ENCODE assay signal across 1 cellular context in genomic region chr19:58510084-58510862, GRCh38.
TF ChIP-seq lines count a peak whose summit lies in the region.

No MANE protein-coding gene starts in this region.

TF ChIP-seq in HepG2, 621 proteins besides CTCF, POLR2A, EP300 and RAD21 (continued from another document and continues in another):
- TF ChIP-seq MLXIP (CRISPR knock-in tag; IDR thresholded peaks at IDR 0.05; ENCODE audit: borderline replicate concordance): no peak
- TF ChIP-seq BRF2 (CRISPR knock-in tag; IDR thresholded peaks at IDR 0.05): no peak
- no peak for TF ChIP-seq FLYWCH1 (CRISPR knock-in tag; IDR thresholded peaks at IDR 0.05)
- TF ChIP-seq KMT2B (CRISPR knock-in tag; IDR thresholded peaks at IDR 0.05): 0 out of 2 replicates have a peak, but pooled peaks have one; percentile 10
- peak; percentile 40 for TF ChIP-seq ZNF687 (CRISPR knock-in tag; IDR thresholded peaks at IDR 0.05)
- no peak for TF ChIP-seq ZNF660 (CRISPR knock-in tag; IDR thresholded peaks at IDR 0.05; ENCODE audit: borderline replicate concordance, low read depth)
- TF ChIP-seq FOXK2 (IDR thresholded peaks at IDR 0.05): peak; percentile 5; the same call in 1 of the 2 replicates
- TF ChIP-seq, protein P1, sequence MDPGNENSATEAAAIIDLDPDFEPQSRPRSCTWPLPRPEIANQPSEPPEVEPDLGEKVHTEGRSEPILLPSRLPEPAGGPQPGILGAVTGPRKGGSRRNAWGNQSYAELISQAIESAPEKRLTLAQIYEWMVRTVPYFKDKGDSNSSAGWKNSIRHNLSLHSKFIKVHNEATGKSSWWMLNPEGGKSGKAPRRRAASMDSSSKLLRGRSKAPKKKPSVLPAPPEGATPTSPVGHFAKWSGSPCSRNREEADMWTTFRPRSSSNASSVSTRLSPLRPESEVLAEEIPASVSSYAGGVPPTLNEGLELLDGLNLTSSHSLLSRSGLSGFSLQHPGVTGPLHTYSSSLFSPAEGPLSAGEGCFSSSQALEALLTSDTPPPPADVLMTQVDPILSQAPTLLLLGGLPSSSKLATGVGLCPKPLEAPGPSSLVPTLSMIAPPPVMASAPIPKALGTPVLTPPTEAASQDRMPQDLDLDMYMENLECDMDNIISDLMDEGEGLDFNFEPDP (CRISPR knock-in tag; conservative IDR thresholded peaks at IDR 0.05): 0 out of 2 replicates have a peak, but pooled peaks have one; percentile 12
- TF ChIP-seq ZNF761 (CRISPR knock-in tag; conservative IDR thresholded peaks at IDR 0.05): peak; percentile 65; the same call in 1 of the 2 replicates
- no peak for TF ChIP-seq EZH2 (conservative IDR thresholded peaks at IDR 0.05; ENCODE audit: low read depth, low read length)
- peak; percentile 92 for TF ChIP-seq ZNF441 (CRISPR knock-in tag; IDR thresholded peaks at IDR 0.05; ENCODE audit: borderline replicate concordance)
- no peak for TF ChIP-seq ZEB1 (IDR thresholded peaks at IDR 0.05; ENCODE audit: insufficient replicate concordance, low read depth)
- TF ChIP-seq RBM22 (optimal IDR thresholded peaks at IDR 0.05; ENCODE audit: low read length): no peak
- no peak for TF ChIP-seq HNRNPLL (IDR thresholded peaks at IDR 0.05; ENCODE audit: low read depth, low read length, poor library complexity, severe bottlenecking)
- no peak for TF ChIP-seq SAFB2 (CRISPR knock-in tag; IDR thresholded peaks at IDR 0.05; ENCODE audit: borderline replicate concordance, low read depth)
- 0 out of 2 replicates have a peak, but pooled peaks have one; percentile 24 for TF ChIP-seq PHF20 (CRISPR knock-in tag; IDR thresholded peaks at IDR 0.05)
- TF ChIP-seq SMC3 (IDR thresholded peaks at IDR 0.05; ENCODE audit: low read length): no peak
- peak; percentile 80 for TF ChIP-seq SKI (IDR thresholded peaks at IDR 0.05; ENCODE audit: partially characterized antibody)
- TF ChIP-seq, protein P2, sequence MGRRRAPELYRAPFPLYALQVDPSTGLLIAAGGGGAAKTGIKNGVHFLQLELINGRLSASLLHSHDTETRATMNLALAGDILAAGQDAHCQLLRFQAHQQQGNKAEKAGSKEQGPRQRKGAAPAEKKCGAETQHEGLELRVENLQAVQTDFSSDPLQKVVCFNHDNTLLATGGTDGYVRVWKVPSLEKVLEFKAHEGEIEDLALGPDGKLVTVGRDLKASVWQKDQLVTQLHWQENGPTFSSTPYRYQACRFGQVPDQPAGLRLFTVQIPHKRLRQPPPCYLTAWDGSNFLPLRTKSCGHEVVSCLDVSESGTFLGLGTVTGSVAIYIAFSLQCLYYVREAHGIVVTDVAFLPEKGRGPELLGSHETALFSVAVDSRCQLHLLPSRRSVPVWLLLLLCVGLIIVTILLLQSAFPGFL (CRISPR knock-in tag; IDR thresholded peaks at IDR 0.05): no peak
- TF ChIP-seq, protein P3, sequence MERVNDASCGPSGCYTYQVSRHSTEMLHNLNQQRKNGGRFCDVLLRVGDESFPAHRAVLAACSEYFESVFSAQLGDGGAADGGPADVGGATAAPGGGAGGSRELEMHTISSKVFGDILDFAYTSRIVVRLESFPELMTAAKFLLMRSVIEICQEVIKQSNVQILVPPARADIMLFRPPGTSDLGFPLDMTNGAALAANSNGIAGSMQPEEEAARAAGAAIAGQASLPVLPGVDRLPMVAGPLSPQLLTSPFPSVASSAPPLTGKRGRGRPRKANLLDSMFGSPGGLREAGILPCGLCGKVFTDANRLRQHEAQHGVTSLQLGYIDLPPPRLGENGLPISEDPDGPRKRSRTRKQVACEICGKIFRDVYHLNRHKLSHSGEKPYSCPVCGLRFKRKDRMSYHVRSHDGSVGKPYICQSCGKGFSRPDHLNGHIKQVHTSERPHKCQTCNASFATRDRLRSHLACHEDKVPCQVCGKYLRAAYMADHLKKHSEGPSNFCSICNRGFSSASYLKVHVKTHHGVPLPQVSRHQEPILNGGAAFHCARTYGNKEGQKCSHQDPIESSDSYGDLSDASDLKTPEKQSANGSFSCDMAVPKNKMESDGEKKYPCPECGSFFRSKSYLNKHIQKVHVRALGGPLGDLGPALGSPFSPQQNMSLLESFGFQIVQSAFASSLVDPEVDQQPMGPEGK (CRISPR knock-in tag; IDR thresholded peaks at IDR 0.05): peak; percentile 70
- TF ChIP-seq ZSCAN29 (CRISPR knock-in tag; conservative IDR thresholded peaks at IDR 0.05): 0 out of 2 replicates have a peak, but pooled peaks have one; percentile 52
- peak; percentile 85 for TF ChIP-seq THRA (CRISPR knock-in tag; IDR thresholded peaks at IDR 0.05; ENCODE audit: borderline replicate concordance)
- peak; percentile 44; the same call in 1 of the 2 replicates for TF ChIP-seq ZNF607 (CRISPR knock-in tag; IDR thresholded peaks at IDR 0.05; ENCODE audit: borderline replicate concordance)
- TF ChIP-seq ZFX (CRISPR knock-in tag; IDR thresholded peaks at IDR 0.05; ENCODE audit: low read depth): 0 out of 2 replicates have a peak, but pooled peaks have one; percentile 61
- 0 out of 2 replicates have a peak, but pooled peaks have one; percentile 53 for TF ChIP-seq ZNF563 (CRISPR knock-in tag; IDR thresholded peaks at IDR 0.05)
- TF ChIP-seq ZMYM4 (CRISPR knock-in tag; IDR thresholded peaks at IDR 0.05): no peak; the same call in 1 of the 2 replicates
- TF ChIP-seq TEAD3 (CRISPR knock-in tag; optimal IDR thresholded peaks at IDR 0.05; ENCODE audit: borderline replicate concordance): peak; percentile 12
- TF ChIP-seq IRF2 (CRISPR knock-in tag; IDR thresholded peaks at IDR 0.05): peak; percentile 25; the same call in 1 of the 2 replicates
- 0 out of 2 replicates have a peak, but pooled peaks have one; percentile 24 for TF ChIP-seq SPEN (CRISPR knock-in tag; IDR thresholded peaks at IDR 0.05; ENCODE audit: low read depth)
- TF ChIP-seq ZNF550 (CRISPR knock-in tag; IDR thresholded peaks at IDR 0.05; ENCODE audit: borderline replicate concordance): no peak
- TF ChIP-seq, protein P4, sequence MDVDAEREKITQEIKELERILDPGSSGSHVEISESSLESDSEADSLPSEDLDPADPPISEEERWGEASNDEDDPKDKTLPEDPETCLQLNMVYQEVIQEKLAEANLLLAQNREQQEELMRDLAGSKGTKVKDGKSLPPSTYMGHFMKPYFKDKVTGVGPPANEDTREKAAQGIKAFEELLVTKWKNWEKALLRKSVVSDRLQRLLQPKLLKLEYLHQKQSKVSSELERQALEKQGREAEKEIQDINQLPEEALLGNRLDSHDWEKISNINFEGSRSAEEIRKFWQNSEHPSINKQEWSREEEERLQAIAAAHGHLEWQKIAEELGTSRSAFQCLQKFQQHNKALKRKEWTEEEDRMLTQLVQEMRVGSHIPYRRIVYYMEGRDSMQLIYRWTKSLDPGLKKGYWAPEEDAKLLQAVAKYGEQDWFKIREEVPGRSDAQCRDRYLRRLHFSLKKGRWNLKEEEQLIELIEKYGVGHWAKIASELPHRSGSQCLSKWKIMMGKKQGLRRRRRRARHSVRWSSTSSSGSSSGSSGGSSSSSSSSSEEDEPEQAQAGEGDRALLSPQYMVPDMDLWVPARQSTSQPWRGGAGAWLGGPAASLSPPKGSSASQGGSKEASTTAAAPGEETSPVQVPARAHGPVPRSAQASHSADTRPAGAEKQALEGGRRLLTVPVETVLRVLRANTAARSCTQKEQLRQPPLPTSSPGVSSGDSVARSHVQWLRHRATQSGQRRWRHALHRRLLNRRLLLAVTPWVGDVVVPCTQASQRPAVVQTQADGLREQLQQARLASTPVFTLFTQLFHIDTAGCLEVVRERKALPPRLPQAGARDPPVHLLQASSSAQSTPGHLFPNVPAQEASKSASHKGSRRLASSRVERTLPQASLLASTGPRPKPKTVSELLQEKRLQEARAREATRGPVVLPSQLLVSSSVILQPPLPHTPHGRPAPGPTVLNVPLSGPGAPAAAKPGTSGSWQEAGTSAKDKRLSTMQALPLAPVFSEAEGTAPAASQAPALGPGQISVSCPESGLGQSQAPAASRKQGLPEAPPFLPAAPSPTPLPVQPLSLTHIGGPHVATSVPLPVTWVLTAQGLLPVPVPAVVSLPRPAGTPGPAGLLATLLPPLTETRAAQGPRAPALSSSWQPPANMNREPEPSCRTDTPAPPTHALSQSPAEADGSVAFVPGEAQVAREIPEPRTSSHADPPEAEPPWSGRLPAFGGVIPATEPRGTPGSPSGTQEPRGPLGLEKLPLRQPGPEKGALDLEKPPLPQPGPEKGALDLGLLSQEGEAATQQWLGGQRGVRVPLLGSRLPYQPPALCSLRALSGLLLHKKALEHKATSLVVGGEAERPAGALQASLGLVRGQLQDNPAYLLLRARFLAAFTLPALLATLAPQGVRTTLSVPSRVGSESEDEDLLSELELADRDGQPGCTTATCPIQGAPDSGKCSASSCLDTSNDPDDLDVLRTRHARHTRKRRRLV (CRISPR knock-in tag; IDR thresholded peaks at IDR 0.05): no peak
- no peak for TF ChIP-seq REXO4 (CRISPR knock-in tag; IDR thresholded peaks at IDR 0.05; ENCODE audit: borderline replicate concordance)
- no peak for TF ChIP-seq GABPA (IDR thresholded peaks at IDR 0.05; ENCODE audit: low read depth, low read length)
- peak; percentile 8; the same call in 1 of the 2 replicates for TF ChIP-seq GABPA (CRISPR knock-in tag; IDR thresholded peaks at IDR 0.05; ENCODE audit: low read depth)
- TF ChIP-seq PPARG (CRISPR knock-in tag; conservative IDR thresholded peaks at IDR 0.05): peak; percentile 66; the same call in 1 of the 2 replicates
- TF ChIP-seq GATAD2A (CRISPR knock-in tag; IDR thresholded peaks at IDR 0.05): peak; percentile 60
- no peak for TF ChIP-seq RARG (CRISPR knock-in tag; IDR thresholded peaks at IDR 0.05; ENCODE audit: low read depth)
- peak; percentile 51; the same call in 1 of the 2 replicates for TF ChIP-seq HDAC2 (CRISPR knock-in tag; IDR thresholded peaks at IDR 0.05)
- TF ChIP-seq PHF21A (CRISPR knock-in tag; IDR thresholded peaks at IDR 0.05): peak; percentile 74
- peak; percentile 93; the same call in 1 of the 2 replicates for TF ChIP-seq NR2F6 (IDR thresholded peaks at IDR 0.05)
- peak; percentile 88 for TF ChIP-seq NR2F6 (CRISPR knock-in tag; IDR thresholded peaks at IDR 0.05)
- TF ChIP-seq PCBP1 (IDR thresholded peaks at IDR 0.05; ENCODE audit: borderline replicate concordance, low read depth, low read length): no peak
- peak; percentile 46; the same call in 1 of the 2 replicates for TF ChIP-seq FOXA3 (CRISPR knock-in tag; IDR thresholded peaks at IDR 0.05)
- TF ChIP-seq ZNF790 (CRISPR knock-in tag; IDR thresholded peaks at IDR 0.05; ENCODE audit: borderline replicate concordance): peak; percentile 18; the same call in 1 of the 2 replicates
- TF ChIP-seq FOSL2 (CRISPR knock-in tag; IDR thresholded peaks at IDR 0.05): peak; percentile 89
